In genomic region chr11:88644724-88645123, GRCh38 we compare ENCODE assay signal across 25 cellular contexts.
"Had no signal": no experiment of that assay in that cellular context is flagged by ENCODE, and none has a peak within 500 bp of the region (broad histone marks: within the 10 kb centered on the region; RNA-seq: fewer than 3 reads in every experiment).

No MANE protein-coding gene starts in this region.

- H3K9me3 ChIP-seq: colonic mucosa, esophagus muscularis mucosa, esophagus squamous epithelium, gastrocnemius medialis, gastroesophageal sphincter had no signal

- H3K27ac Mint-ChIP-seq: dendritic cell treated with granulocyte-macrophage colony-stimulating factor and Interleukin-4, amounts not matched to agents 40 ng/mL and 50 ng/mL, for 4 days; effector memory CD8-positive, alpha-beta T cell; endodermal cell had no signal

- H3K27me3 Mint-ChIP-seq: dendritic cell treated with granulocyte-macrophage colony-stimulating factor and Interleukin-4, amounts not matched to agents 40 ng/mL and 50 ng/mL, for 4 days; effector memory CD8-positive, alpha-beta T cell had no signal

- DNase-seq: colonic mucosa; cortex of kidney; dermis blood vessel endothelial cell; dorsolateral prefrontal cortex; effector CD4-positive, alpha-beta T cell; effector CD8-positive, alpha-beta T cell; effector memory CD4-positive, alpha-beta T cell; effector memory CD8-positive, alpha-beta T cell; endodermal cell; erythroblast; esophagus squamous epithelium; foreskin fibroblast; foreskin keratinocyte; foreskin melanocyte; gastrocnemius medialis; glutamatergic neuron; head of caudate nucleus; heart left ventricle; heart right ventricle had no signal

- H3K4me1 Mint-ChIP-seq: endodermal cell had no signal

- H3K4me3 ChIP-seq: colonic mucosa, coronary artery, dorsolateral prefrontal cortex, esophagus muscularis mucosa, esophagus squamous epithelium, gastrocnemius medialis, gastroesophageal sphincter, heart left ventricle, heart right ventricle had no signal

- H3K27ac ChIP-seq: colonic mucosa, coronary artery, dorsolateral prefrontal cortex, epithelial cell of prostate, esophagus muscularis mucosa, esophagus squamous epithelium, foreskin keratinocyte, gastrocnemius medialis, gastroesophageal sphincter, heart left ventricle, heart right ventricle had no signal

- H3K36me3 ChIP-seq: colonic mucosa, esophagus muscularis mucosa, esophagus squamous epithelium, gastrocnemius medialis, gastroesophageal sphincter, heart left ventricle, heart right ventricle had no signal

- H3K9me3 Mint-ChIP-seq: endodermal cell had no signal

- H3K27me3 ChIP-seq: colonic mucosa, dorsolateral prefrontal cortex, esophagus muscularis mucosa, esophagus squamous epithelium, gastrocnemius medialis, gastroesophageal sphincter, heart left ventricle, heart right ventricle had no signal

- ATAC-seq: effector memory CD8-positive, alpha-beta T cell; esophagus mucosa; foreskin keratinocyte; gastrocnemius medialis; gastroesophageal sphincter; heart left ventricle; heart right ventricle had no signal

- H3K4me1 ChIP-seq: colonic mucosa, esophagus muscularis mucosa, esophagus squamous epithelium, foreskin keratinocyte, gastrocnemius medialis, gastroesophageal sphincter, heart left ventricle, heart right ventricle had no signal

- H3K4me3 Mint-ChIP-seq: dendritic cell treated with granulocyte-macrophage colony-stimulating factor and Interleukin-4, amounts not matched to agents 40 ng/mL and 50 ng/mL, for 4 days; effector memory CD8-positive, alpha-beta T cell; endodermal cell had no signal
